ENCODE assay signal across 8 cellular contexts in the genomic region with DNA sequence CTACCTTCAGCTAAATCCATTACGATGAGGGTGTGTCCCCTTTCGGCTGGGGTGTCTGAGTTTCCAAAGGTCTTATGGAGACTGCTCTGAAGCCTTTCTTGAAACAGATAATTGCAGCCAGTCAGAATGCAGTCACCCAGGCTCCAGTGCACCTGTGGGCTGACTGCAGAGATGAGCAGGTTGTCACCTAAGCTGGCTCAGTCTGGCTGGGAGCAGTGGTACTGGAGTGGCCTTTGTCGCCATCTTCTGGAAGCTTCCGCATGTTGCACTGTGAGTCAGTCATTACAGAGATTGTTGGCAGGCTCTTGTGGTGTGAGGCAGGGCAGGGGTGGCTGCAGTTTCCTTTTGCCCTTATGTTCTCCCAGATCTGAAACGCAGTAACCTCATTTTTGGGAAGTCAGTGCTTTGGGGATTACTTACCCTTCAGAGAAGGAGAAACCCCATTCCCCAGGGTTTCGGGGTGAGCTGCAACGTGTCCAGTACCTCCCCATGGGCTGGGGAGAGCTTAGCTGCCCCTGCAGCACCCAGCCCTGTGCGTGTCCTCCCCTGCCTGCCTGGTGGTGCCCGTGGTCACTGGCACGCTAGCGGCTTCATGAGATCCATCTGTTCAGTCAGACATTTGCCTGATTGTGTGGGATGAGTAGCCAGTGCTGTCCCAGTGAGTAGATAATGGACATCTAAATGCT. TPM values are rescaled to one million over a fixed set of nuclear protein-coding genes. Genes with fewer than 3 reads are reported as not detected.
DNase-seq lines count a peak whose midpoint lies in the region; ATAC-seq and TF ChIP-seq lines count a peak whose summit lies in the region.

No MANE protein-coding gene starts in this region.

- peak overlapping the region; percentile 62 for H3K4me2 ChIP-seq in osteoblast (ENCODE audit: insufficient read depth, low read length)

- H3K9me3 ChIP-seq in osteoblast (ENCODE audit: low read depth, low read length) (no peaks in the 10 kb centered on the region), thyroid gland (no peaks in the 10 kb centered on the region)

- H3K27me3 ChIP-seq in osteoblast (ENCODE audit: insufficient read depth, low read length), result no peaks in the 10 kb centered on the region
- no peaks in the 10 kb centered on the region for H3K27me3 ChIP-seq in thyroid gland

- H2AFZ ChIP-seq in osteoblast (ENCODE audit: low read length), result no peak overlapping the region

- ATAC-seq in activated T-helper 17 cell treated with anti-CD3 and anti-CD28 coated beads, Interleukin-2, amount 50 U/mL, for 72 hours (replicated peaks), result peak; percentile 95

- peak; percentile 88 for TF ChIP-seq CTCF in foreskin fibroblast (IDR thresholded peaks at IDR 0.05; ENCODE audit: low read depth, low read length)
- TF ChIP-seq CTCF in osteoblast (IDR thresholded peaks at IDR 0.05; ENCODE audit: extremely low read depth, low read depth, low read length), result peak; percentile 94
- peak; percentile 63 to 97 (median 92) for TF ChIP-seq CTCF in thyroid gland (IDR thresholded peaks at IDR 0.05)

- TF ChIP-seq POLR2A in thyroid gland (IDR thresholded peaks at IDR 0.05), result no peak

- 37 to 55% methylated on average over 9 to 11 of the region's 11 CpGs for WGBS in thyroid gland, 2 donors

- no peaks in the 10 kb centered on the region for H3K79me2 ChIP-seq in osteoblast (ENCODE audit: insufficient read depth, low read length)

- H3K9me3 Mint-ChIP-seq in activated T-helper 17 cell treated with anti-CD3 and anti-CD28 coated beads, Interleukin-2, amount 50 U/mL, for 72 hours, result no peaks in the 10 kb centered on the region

- no peaks in the 10 kb centered on the region for H3K36me3 ChIP-seq in osteoblast (ENCODE audit: insufficient read depth, low read length)
- no peaks in the 10 kb centered on the region for H3K36me3 ChIP-seq in thyroid gland

- H3K27me3 Mint-ChIP-seq in activated T-helper 17 cell treated with anti-CD3 and anti-CD28 coated beads, Interleukin-2, amount 50 U/mL, for 72 hours, result no peaks in the 10 kb centered on the region

- DNase-seq in GDM1 (lab: John Stamatoyannopoulos, UW) (peak; percentile 60), H4 (ENCODE audit: low spot score) (peak; percentile 71), LHCN-M2 (ENCODE audit: low read depth) (peak; percentile 75), RPMI8226 (peak; percentile 83), foreskin fibroblast (peak; percentile 73 to 91), osteoblast (ENCODE audit: insufficient read length, low spot score, missing footprints) (peak; percentile 96), thyroid gland (peak; percentile 86 to 90)

- H4K20me1 ChIP-seq in osteoblast (ENCODE audit: insufficient read depth, low read length), result no peaks in the 10 kb centered on the region

- H3K4me3 ChIP-seq in foreskin fibroblast (ENCODE audit: low read depth in 1 of 2, low read length in 2 of 2) (no peak overlapping the region), osteoblast (ENCODE audit: insufficient read depth, low read length) (no peak overlapping the region), thyroid gland (replicated peaks in 1 of 3) (no peak overlapping the region)

- H3K36me3 Mint-ChIP-seq in activated T-helper 17 cell treated with anti-CD3 and anti-CD28 coated beads, Interleukin-2, amount 50 U/mL, for 72 hours (ENCODE audit: low read depth), result peaks cover 47% of the 10 kb centered on the region

- H3K4me3 Mint-ChIP-seq in activated T-helper 17 cell treated with anti-CD3 and anti-CD28 coated beads, Interleukin-2, amount 50 U/mL, for 72 hours, result no peak overlapping the region

- intact Hi-C loops in thyroid gland (cut with DNase I), result loop anchor here (2.0 to 5.0 kb wide), 2 partner anchors 66 to 117 kb away; no protein-coding TSS in a partner anchor

- H3K27ac ChIP-seq in osteoblast (ENCODE audit: low read depth, low read length) (peak overlapping the region; percentile 41), thyroid gland (peak overlapping the region; percentile 80 to 91 (median 89))

- H3K27ac Mint-ChIP-seq in activated T-helper 17 cell treated with anti-CD3 and anti-CD28 coated beads, Interleukin-2, amount 50 U/mL, for 72 hours, result no peak overlapping the region

- H3K4me1 Mint-ChIP-seq in activated T-helper 17 cell treated with anti-CD3 and anti-CD28 coated beads, Interleukin-2, amount 50 U/mL, for 72 hours, result no peaks in the 10 kb centered on the region

- H3K4me1 ChIP-seq in osteoblast (ENCODE audit: insufficient read depth, low read length) (peaks cover 5% of the 10 kb centered on the region), thyroid gland (peaks cover 24 to 26% of the 10 kb centered on the region in 2 donors)

RNA-seq across cellular contexts. Expression of a gene that starts 48.0 kb away (rescaled TPM):
- 71.8 and 73.4 TPM in 2 replicates for total RNA-seq in H4 (2014; rRNA removed; shearing (Covaris generic))
- 30.5 and 42.4 TPM in 2 replicates for total RNA-seq in LHCN-M2 (2014; rRNA removed)
- 30.1 TPM for polyA plus RNA-seq in LHCN-M2 (2012)
- total RNA-seq in activated T-helper 17 cell treated with anti-CD3 and anti-CD28 coated beads, Interleukin-2, amount 50 U/mL, for 72 hours, result 10 to 100 TPM; 35.2 to 50.9 TPM
- 39.4 and 39.8 TPM in 2 replicates for total RNA-seq in osteoblast
- 10 to 100 TPM; 37.6 to 56.1 (median 44.5) TPM for total RNA-seq in thyroid gland
